ENCODE assay signal across 2 cellular contexts in genomic region chr5:92758552-92758951, GRCh38.
TF ChIP-seq lines count a peak whose summit lies in the region.

No MANE protein-coding gene starts in this region.

TF ChIP-seq in A549, 52 proteins besides CTCF, POLR2A, EP300 and RAD21 (continued from another document):
- TF ChIP-seq MYC (IDR thresholded peaks at IDR 0.05; ENCODE audit: borderline replicate concordance, low read length), result no peak
- no peak for TF ChIP-seq NR3C1 (IDR thresholded peaks at IDR 0.05)
- no peak for TF ChIP-seq FOSL2 (IDR thresholded peaks at IDR 0.05)
- TF ChIP-seq FOSL2 (CRISPR knock-in tag; IDR thresholded peaks at IDR 0.05), result no peak; the same call in 1 of the 2 replicates
TF ChIP-seq in A549: peak in this region for 1.

TF ChIP-seq in GM12878, 131 proteins besides CTCF, POLR2A, EP300 and RAD21 (continued from another document):
- TF ChIP-seq BCL3 (IDR thresholded peaks at IDR 0.05; ENCODE audit: borderline replicate concordance, insufficient read depth, low read depth, low read length, poor library complexity, severe bottlenecking), result no peak
- TF ChIP-seq IKZF1 (conservative IDR thresholded peaks at IDR 0.05), result no peak
- TF ChIP-seq CREM (IDR thresholded peaks at IDR 0.05; ENCODE audit: low read depth), result no peak
- TF ChIP-seq TAF1 (IDR thresholded peaks at IDR 0.05; ENCODE audit: borderline replicate concordance, low read depth, low read length), result no peak
- TF ChIP-seq, protein P1, sequence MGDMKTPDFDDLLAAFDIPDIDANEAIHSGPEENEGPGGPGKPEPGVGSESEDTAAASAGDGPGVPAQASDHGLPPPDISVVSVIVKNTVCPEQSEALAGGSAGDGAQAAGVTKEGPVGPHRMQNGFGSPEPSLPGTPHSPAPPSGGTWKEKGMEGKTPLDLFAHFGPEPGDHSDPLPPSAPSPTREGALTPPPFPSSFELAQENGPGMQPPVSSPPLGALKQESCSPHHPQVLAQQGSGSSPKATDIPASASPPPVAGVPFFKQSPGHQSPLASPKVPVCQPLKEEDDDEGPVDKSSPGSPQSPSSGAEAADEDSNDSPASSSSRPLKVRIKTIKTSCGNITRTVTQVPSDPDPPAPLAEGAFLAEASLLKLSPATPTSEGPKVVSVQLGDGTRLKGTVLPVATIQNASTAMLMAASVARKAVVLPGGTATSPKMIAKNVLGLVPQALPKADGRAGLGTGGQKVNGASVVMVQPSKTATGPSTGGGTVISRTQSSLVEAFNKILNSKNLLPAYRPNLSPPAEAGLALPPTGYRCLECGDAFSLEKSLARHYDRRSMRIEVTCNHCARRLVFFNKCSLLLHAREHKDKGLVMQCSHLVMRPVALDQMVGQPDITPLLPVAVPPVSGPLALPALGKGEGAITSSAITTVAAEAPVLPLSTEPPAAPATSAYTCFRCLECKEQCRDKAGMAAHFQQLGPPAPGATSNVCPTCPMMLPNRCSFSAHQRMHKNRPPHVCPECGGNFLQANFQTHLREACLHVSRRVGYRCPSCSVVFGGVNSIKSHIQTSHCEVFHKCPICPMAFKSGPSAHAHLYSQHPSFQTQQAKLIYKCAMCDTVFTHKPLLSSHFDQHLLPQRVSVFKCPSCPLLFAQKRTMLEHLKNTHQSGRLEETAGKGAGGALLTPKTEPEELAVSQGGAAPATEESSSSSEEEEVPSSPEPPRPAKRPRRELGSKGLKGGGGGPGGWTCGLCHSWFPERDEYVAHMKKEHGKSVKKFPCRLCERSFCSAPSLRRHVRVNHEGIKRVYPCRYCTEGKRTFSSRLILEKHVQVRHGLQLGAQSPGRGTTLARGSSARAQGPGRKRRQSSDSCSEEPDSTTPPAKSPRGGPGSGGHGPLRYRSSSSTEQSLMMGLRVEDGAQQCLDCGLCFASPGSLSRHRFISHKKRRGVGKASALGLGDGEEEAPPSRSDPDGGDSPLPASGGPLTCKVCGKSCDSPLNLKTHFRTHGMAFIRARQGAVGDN (IDR thresholded peaks at IDR 0.05), result no peak
- TF ChIP-seq, protein P2, sequence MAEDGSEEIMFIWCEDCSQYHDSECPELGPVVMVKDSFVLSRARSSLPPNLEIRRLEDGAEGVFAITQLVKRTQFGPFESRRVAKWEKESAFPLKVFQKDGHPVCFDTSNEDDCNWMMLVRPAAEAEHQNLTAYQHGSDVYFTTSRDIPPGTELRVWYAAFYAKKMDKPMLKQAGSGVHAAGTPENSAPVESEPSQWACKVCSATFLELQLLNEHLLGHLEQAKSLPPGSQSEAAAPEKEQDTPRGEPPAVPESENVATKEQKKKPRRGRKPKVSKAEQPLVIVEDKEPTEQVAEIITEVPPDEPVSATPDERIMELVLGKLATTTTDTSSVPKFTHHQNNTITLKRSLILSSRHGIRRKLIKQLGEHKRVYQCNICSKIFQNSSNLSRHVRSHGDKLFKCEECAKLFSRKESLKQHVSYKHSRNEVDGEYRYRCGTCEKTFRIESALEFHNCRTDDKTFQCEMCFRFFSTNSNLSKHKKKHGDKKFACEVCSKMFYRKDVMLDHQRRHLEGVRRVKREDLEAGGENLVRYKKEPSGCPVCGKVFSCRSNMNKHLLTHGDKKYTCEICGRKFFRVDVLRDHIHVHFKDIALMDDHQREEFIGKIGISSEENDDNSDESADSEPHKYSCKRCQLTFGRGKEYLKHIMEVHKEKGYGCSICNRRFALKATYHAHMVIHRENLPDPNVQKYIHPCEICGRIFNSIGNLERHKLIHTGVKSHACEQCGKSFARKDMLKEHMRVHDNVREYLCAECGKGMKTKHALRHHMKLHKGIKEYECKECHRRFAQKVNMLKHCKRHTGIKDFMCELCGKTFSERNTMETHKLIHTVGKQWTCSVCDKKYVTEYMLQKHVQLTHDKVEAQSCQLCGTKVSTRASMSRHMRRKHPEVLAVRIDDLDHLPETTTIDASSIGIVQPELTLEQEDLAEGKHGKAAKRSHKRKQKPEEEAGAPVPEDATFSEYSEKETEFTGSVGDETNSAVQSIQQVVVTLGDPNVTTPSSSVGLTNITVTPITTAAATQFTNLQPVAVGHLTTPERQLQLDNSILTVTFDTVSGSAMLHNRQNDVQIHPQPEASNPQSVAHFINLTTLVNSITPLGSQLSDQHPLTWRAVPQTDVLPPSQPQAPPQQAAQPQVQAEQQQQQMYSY (CRISPR knock-in tag; IDR thresholded peaks at IDR 0.05), result no peak
- TF ChIP-seq CBX3 (IDR thresholded peaks at IDR 0.05; ENCODE audit: borderline replicate concordance, low read depth), result no peak
- TF ChIP-seq SIX5 (IDR thresholded peaks at IDR 0.05; ENCODE audit: low read depth, low read length, severe bottlenecking), result no peak
- TF ChIP-seq CHD4 (IDR thresholded peaks at IDR 0.05), result no peak
- TF ChIP-seq, protein P3, sequence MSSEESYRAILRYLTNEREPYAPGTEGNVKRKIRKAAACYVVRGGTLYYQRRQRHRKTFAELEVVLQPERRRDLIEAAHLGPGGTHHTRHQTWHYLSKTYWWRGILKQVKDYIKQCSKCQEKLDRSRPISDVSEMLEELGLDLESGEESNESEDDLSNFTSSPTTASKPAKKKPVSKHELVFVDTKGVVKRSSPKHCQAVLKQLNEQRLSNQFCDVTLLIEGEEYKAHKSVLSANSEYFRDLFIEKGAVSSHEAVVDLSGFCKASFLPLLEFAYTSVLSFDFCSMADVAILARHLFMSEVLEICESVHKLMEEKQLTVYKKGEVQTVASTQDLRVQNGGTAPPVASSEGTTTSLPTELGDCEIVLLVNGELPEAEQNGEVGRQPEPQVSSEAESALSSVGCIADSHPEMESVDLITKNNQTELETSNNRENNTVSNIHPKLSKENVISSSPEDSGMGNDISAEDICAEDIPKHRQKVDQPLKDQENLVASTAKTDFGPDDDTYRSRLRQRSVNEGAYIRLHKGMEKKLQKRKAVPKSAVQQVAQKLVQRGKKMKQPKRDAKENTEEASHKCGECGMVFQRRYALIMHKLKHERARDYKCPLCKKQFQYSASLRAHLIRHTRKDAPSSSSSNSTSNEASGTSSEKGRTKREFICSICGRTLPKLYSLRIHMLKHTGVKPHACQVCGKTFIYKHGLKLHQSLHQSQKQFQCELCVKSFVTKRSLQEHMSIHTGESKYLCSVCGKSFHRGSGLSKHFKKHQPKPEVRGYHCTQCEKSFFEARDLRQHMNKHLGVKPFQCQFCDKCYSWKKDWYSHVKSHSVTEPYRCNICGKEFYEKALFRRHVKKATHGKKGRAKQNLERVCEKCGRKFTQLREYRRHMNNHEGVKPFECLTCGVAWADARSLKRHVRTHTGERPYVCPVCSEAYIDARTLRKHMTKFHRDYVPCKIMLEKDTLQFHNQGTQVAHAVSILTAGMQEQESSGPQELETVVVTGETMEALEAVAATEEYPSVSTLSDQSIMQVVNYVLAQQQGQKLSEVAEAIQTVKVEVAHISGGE (CRISPR knock-in tag; IDR thresholded peaks at IDR 0.05), result no peak
- TF ChIP-seq NR2C1 (IDR thresholded peaks at IDR 0.05), result no peak
